Comparison of ENCODE assay signal across 30 cellular contexts in the genomic region with DNA sequence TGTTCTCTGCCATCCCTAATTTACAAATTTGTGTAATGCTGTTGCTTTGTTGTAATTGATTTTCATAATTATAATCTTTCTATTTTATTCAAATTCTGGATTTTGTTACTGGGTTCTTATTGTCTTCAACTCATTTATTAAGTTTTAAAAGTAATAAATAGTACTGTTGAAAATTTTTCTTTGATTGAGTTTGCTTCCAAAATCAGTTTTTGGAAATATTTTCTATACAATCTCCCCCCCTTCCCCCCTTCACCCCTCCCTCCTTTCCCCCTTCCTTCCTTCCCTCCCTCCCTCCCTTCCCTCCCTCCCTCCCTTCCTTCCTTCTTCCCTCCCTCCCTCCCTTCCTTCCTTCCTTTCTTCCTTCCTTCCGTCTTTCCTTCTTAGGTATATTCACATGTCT. TPM values are rescaled to one million over a fixed set of nuclear protein-coding genes. Genes with fewer than 3 reads are reported as not detected.
"Had no signal": no experiment of that assay in that cellular context is flagged by ENCODE, and none has a peak within 500 bp of the region (broad histone marks: within the 10 kb centered on the region; RNA-seq: fewer than 3 reads in every experiment).

No MANE protein-coding gene starts in this region.

- H3K9me3 ChIP-seq: suprapubic skin, testis, thoracic aorta, thyroid gland, tibial artery, tibial nerve, transverse colon, upper lobe of left lung, upper lobe of right lung, uterus, vagina had no signal

- H3K27ac ChIP-seq: stomach, suprapubic skin, testis, thoracic aorta, thyroid gland, tibial artery, tibial nerve, transverse colon, upper lobe of left lung, upper lobe of right lung, uterus, vagina had no signal

- H3K36me3 ChIP-seq: stomach, suprapubic skin, thoracic aorta, thyroid gland, tibial artery, tibial nerve, transverse colon, upper lobe of left lung, upper lobe of right lung, uterus, vagina had no signal

- FAIRE-seq: urothelium cell line had no signal

- H3K27me3 ChIP-seq: stomach, suprapubic skin, testis, thyroid gland, tibial artery, tibial nerve, transverse colon, upper lobe of left lung, upper lobe of right lung, uterus, vagina had no signal

- DNase-seq: stimulated activated CD4-positive, alpha-beta T cell treated with anti-CD3 and anti-CD28 coated beads, Interleukin-2, amount 100 ng/mL, for 48 hours; stimulated activated CD4-positive, alpha-beta T cell treated with anti-CD3 and anti-CD28 coated beads, Interleukin-4, amount 100 ng/mL, for 1 hour; stimulated activated CD4-positive, alpha-beta T cell treated with anti-CD3 and anti-CD28 coated beads, Interleukin-4, amount 100 ng/mL, for 24 hours; stimulated activated CD4-positive, alpha-beta T cell treated with anti-CD3 and anti-CD28 coated beads, Interleukin-4, amount 100 ng/mL, for 4 hours; stimulated activated CD8-positive, alpha-beta memory T cell treated with anti-CD3 and anti-CD28 coated beads, Interleukin-4, amount 100 ng/mL, for 48 hours; stimulated activated naive B cell treated with anti-CD40 and anti-IgM and Interleukin-4, amounts not matched to agents 10 μg/mL and 1 μg/mL and 100 μg/mL, for 72 hours; stimulated activated naive CD4-positive, alpha-beta T cell; stimulated activated naive CD4-positive, alpha-beta T cell treated with Interleukin-2 at 50 U/mL for 16 hours; stimulated activated naive CD8-positive, alpha-beta T cell treated with anti-CD3 and anti-CD28 coated beads, Interleukin-15, amount 100 ng/mL, for 72 hours; stimulated activated naive CD8-positive, alpha-beta T cell treated with anti-CD3 and anti-CD28 coated beads, Interleukin-15, Interleukin-2, amounts not matched to agents 100 U/mL and 50 U/mL, for 24 hours; stomach; substantia nigra; thyroid gland; tibial artery; transverse colon; trophoblast cell; upper lobe of left lung; upper lobe of right lung; uterus had no signal

- H3K4me3 ChIP-seq: stomach, suprapubic skin, testis, thoracic aorta, thyroid gland, tibial artery, tibial nerve, transverse colon, upper lobe of left lung, upper lobe of right lung, uterus, vagina had no signal

- H3K4me1 ChIP-seq: stomach, suprapubic skin, testis, thyroid gland, tibial artery, tibial nerve, transverse colon, upper lobe of left lung, upper lobe of right lung, uterus, vagina had no signal

- ATAC-seq: stimulated activated effector memory CD8-positive, alpha-beta T cell treated with anti-CD3 and anti-CD28 coated beads, Interleukin-12 subunit alpha, Interleukin-12 subunit beta, amount 100 ng/mL, for 72 hours; stimulated activated memory B cell treated with anti-CD40 and anti-IgM and Interleukin-4, amounts not matched to agents 10 μg/mL and 1 μg/mL and 100 μg/mL, for 72 hours; stimulated activated naive B cell treated with anti-CD40 and anti-IgM and Interleukin-4, amounts not matched to agents 10 μg/mL and 1 μg/mL and 100 μg/mL, for 72 hours; stimulated activated naive CD8-positive, alpha-beta T cell treated with anti-CD3 and anti-CD28 coated beads, Interleukin-15, amount 100 ng/mL, for 72 hours; stimulated activated naive CD8-positive, alpha-beta T cell treated with anti-CD3 and anti-CD28 coated beads, Interleukin-15, Interleukin-2, amounts not matched to agents 100 U/mL and 50 U/mL, for 24 hours; upper lobe of right lung had no signal

RNA-seq across cellular contexts. Expression of gene TMPRSS15, which starts 6.0 kb away (rescaled TPM):
- total RNA-seq: stomach, subcutaneous adipose tissue, suprapubic skin, thoracic aorta, thyroid gland, tibial nerve, transverse colon, upper lobe of left lung, upper lobe of right lung, ureter, urinary bladder, vagina had no signal
- polyA plus RNA-seq: stomach, urinary bladder had no signal
